In the genomic region with DNA sequence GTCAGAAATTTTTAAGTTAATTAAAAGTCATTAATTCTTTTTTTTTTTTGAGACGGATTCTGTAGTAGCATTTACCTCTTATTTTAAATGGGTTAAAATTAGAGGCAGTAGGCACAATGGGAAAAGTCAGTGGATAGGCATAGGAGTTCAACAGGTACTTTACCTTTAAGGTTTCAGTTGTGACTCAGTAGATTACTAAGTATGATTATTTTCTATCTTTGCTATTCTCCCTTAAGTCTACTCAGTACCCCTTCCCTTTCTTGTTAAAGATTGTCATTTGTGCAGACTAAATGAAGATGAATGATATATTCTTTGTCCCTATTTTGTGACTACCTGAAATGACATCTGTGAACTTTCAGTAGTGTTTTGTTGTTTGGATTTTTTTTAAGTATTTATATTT, we compare ENCODE assay signal across 30 cellular contexts.
"Had no signal": no experiment of that assay in that cellular context is flagged by ENCODE, and none has a peak within 500 bp of the region (broad histone marks: within the 10 kb centered on the region; RNA-seq: fewer than 3 reads in every experiment).

No MANE protein-coding gene starts in this region.

- H3K4me3 ChIP-seq: colonic mucosa, esophagus squamous epithelium, gastroesophageal sphincter, heart left ventricle, hepatocyte, left lung, lower lobe of right lung, mucosa of descending colon had no signal

- H3K27ac ChIP-seq: colonic mucosa, epithelial cell of prostate, esophagus squamous epithelium, gastroesophageal sphincter, heart left ventricle, hepatocyte, left lung, lower lobe of right lung had no signal

- H3K27me3 ChIP-seq: colonic mucosa, esophagus squamous epithelium, gastroesophageal sphincter, heart left ventricle, hepatocyte, left lung had no signal

- H3K9me3 ChIP-seq: colonic mucosa, esophagus squamous epithelium, gastroesophageal sphincter, heart left ventricle, left lung, lower lobe of right lung, mucosa of descending colon had no signal

- H3K9me3 Mint-ChIP-seq: dendritic cell treated with granulocyte-macrophage colony-stimulating factor and Interleukin-4, amounts not matched to agents 40 ng/mL and 50 ng/mL, for 4 days; effector memory CD8-positive, alpha-beta T cell; endodermal cell; immature natural killer cell; mesothelial cell of epicardium; naive B cell; naive thymus-derived CD8-positive, alpha-beta T cell had no signal

- ATAC-seq: effector memory CD8-positive, alpha-beta T cell; esophagus mucosa; gastroesophageal sphincter; heart left ventricle; left cardiac atrium; left lung; left ventricle myocardium superior; lower lobe of right lung; mucosa of descending colon; naive thymus-derived CD8-positive, alpha-beta T cell had no signal

- DNase-seq: colonic mucosa; cortex of kidney; effector CD8-positive, alpha-beta T cell; effector memory CD8-positive, alpha-beta T cell; endodermal cell; erythroblast; esophagus squamous epithelium; foreskin fibroblast; heart left ventricle; hypothalamus; immature natural killer cell; islet precursor cell; kidney; kidney glomerular epithelial cell; left cardiac atrium; left lung; left ventricle myocardium superior; lower lobe of right lung; mesenchymal stem cell; mucosa of descending colon; naive B cell; naive thymus-derived CD8-positive, alpha-beta T cell had no signal

- H3K4me3 Mint-ChIP-seq: dendritic cell treated with granulocyte-macrophage colony-stimulating factor and Interleukin-4, amounts not matched to agents 40 ng/mL and 50 ng/mL, for 4 days; effector memory CD8-positive, alpha-beta T cell; endodermal cell; immature natural killer cell; mesothelial cell of epicardium; naive B cell; naive thymus-derived CD8-positive, alpha-beta T cell had no signal

- H3K27ac Mint-ChIP-seq: dendritic cell treated with granulocyte-macrophage colony-stimulating factor and Interleukin-4, amounts not matched to agents 40 ng/mL and 50 ng/mL, for 4 days; effector memory CD8-positive, alpha-beta T cell; endodermal cell; immature natural killer cell; mesothelial cell of epicardium; naive B cell; naive thymus-derived CD8-positive, alpha-beta T cell had no signal

- FAIRE-seq: endometrium, frontal cortex had no signal

- H3K36me3 ChIP-seq: colonic mucosa had no signal

- H3K4me1 ChIP-seq: colonic mucosa had no signal

- H3K27me3 Mint-ChIP-seq: dendritic cell treated with granulocyte-macrophage colony-stimulating factor and Interleukin-4, amounts not matched to agents 40 ng/mL and 50 ng/mL, for 4 days; effector memory CD8-positive, alpha-beta T cell; naive B cell; naive thymus-derived CD8-positive, alpha-beta T cell had no signal
